1 cellular context compared by ENCODE assay signal in the genomic region with DNA sequence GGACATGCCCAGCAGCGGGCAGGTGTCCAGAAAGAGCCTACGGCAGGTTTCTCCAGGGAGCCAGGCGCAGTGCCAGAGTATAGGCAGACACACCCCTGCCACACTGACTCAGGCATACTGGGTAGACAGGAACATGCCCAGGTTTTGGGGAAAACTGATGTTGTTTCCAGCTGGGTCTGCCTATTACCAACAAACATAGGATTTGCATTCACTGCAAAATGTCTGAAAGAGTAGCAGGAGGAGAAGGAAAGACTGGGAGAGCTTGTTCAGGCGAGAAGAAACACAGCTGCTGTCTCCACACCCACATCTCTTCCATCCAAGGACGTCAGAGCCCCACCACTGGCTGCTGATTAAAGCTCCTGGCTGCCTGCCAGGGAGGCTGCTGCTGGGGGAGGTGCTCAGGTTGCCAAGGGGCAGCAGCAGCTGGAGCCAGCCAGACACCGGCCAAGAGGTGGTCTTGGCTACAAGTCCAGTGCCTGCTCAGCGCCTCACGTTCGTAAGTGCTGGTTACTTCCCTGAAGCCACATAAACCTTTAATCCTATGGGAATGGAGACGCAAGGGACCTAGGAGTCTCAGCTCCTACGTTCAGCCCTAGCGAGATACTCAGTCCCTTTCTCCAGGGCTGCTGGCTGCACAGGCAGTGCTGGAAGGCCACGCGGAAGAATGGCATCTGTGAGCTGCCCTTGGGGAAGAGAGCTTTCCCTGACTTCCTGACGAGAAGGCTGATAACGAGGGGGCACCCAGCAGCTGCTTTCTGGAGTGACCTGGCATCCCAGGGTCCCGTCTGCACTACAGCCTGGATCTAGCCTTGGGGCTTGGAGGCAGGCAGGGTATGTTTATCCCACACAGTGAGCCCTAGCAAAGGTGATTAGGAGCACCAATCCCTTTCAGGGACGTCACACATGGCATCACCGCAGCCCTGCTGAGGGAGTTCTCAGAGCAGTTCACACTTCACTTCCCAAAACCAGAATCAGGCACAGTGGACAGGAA.
TF ChIP-seq lines count a peak whose summit lies in the region.

No MANE protein-coding gene starts in this region.

TF ChIP-seq in WTC11, 78 proteins besides CTCF, POLR2A, EP300 and RAD21 (continued from another document):
- no peak for TF ChIP-seq GRHL2 (CRISPR knock-in tag; IDR thresholded peaks at IDR 0.05; ENCODE audit: insufficient replicate concordance, severe bottlenecking)
- no peak for TF ChIP-seq IRF2 (CRISPR knock-in tag; IDR thresholded peaks at IDR 0.05; ENCODE audit: borderline replicate concordance, low read depth)
TF ChIP-seq in WTC11: peak in this region for 0.
